In genomic region chr22:38981659-38982007, GRCh38 we compare ENCODE assay signal across 9 cellular contexts. TPM values are rescaled to one million over a fixed set of nuclear protein-coding genes. Genes with fewer than 3 reads are reported as not detected.
DNase-seq lines count a peak whose midpoint lies in the region; ATAC-seq and TF ChIP-seq lines count a peak whose summit lies in the region.
"Had no signal": no experiment of that assay in that cellular context is flagged by ENCODE, and none has a peak within 500 bp of the region (broad histone marks: within the 10 kb centered on the region; RNA-seq: fewer than 3 reads in every experiment).

No MANE protein-coding gene starts in this region.

- H3K4me3 Mint-ChIP-seq in H9, result peak overlapping the region in 1 of 2 experiments; percentile 49; a peak in 1 of 5 replicates

- peaks cover 16 to 49% (median 41%) of the 10 kb centered on the region in 3 experiments for H3K36me3 Mint-ChIP-seq in H9 (ENCODE audit: insufficient read depth in 1 of 3, low read depth in 3 of 3)

- H2BK120ac ChIP-seq in H9 (ENCODE audit: low read depth, low read length, poor library complexity, severe bottlenecking), result no peak overlapping the region

- no peaks in the 10 kb centered on the region for H3K27me3 ChIP-seq in GM06990 (replicated peaks; ENCODE audit: control insufficient read depth, insufficient read depth, low read length)
- H3K27me3 ChIP-seq in MM.1S (replicated peaks; ENCODE audit: insufficient read depth, low read length), result no peaks in the 10 kb centered on the region
- H3K27me3 ChIP-seq in H9 (ENCODE audit: insufficient read depth, low read length), result no peaks in the 10 kb centered on the region

- H3K18ac ChIP-seq in H9 (ENCODE audit: insufficient read length, low read depth, low read length), result no peak overlapping the region

- H3K4me2 ChIP-seq in MM.1S (ENCODE audit: low read depth, low read length) (peak overlapping the region; percentile 99), H9 (ENCODE audit: insufficient read depth, insufficient read length, low read length) (no peak overlapping the region)

- no peaks in the 10 kb centered on the region for H4K20me1 ChIP-seq in MM.1S (ENCODE audit: insufficient read depth, low read length)
- no peaks in the 10 kb centered on the region for H4K20me1 ChIP-seq in H9 (ENCODE audit: control insufficient read depth, insufficient read depth, insufficient read length)

- H3K14ac ChIP-seq in H9 (ENCODE audit: insufficient read depth, low read length), result no peak overlapping the region

- no peaks in the 10 kb centered on the region for H3K23me2 ChIP-seq in H9 (ENCODE audit: insufficient read length, low read depth, low read length, poor library complexity, severe bottlenecking)

- ATAC-seq in esophagus mucosa, result peak; percentile 7

- no peak overlapping the region for H2BK12ac ChIP-seq in H9 (ENCODE audit: insufficient read length, low read depth, low read length)

- DNase-seq in GM06990 (ENCODE audit: extremely low read depth, insufficient read length), result peak; percentile 58
- no peak for DNase-seq in MM.1S
- peak; percentile 39 for DNase-seq in retina
- DNase-seq in NCI-H1694 (lab: John Stamatoyannopoulos, UW), result no peak
- DNase-seq in H9, result no peak
- DNase-seq in stimulated activated CD4-positive, alpha-beta T cell treated with anti-CD3 and anti-CD28 coated beads, Interleukin-4, amount 100 ng/mL, for 1 hour, result no peak
- DNase-seq in cerebellum (ENCODE audit: low spot score), result no peak
- DNase-seq: NCI-H526 had no signal

- H3K23ac ChIP-seq in H9 (ENCODE audit: insufficient read length, low read depth, low read length), result no peak overlapping the region

- H3K27ac ChIP-seq in MM.1S (ENCODE audit: low read length), result peak overlapping the region; percentile 93; the same call in 1 of the 2 replicates
- no peak overlapping the region for H3K27ac ChIP-seq in H9 (ENCODE audit: insufficient read length, low read depth, low read length)

- H2AFZ ChIP-seq in MM.1S (ENCODE audit: low read length), result peak overlapping the region; percentile 83
- no peak overlapping the region for H2AFZ ChIP-seq in H9 (ENCODE audit: low read length)

- H2AK5ac ChIP-seq in H9 (ENCODE audit: insufficient read length, low read length), result no peak overlapping the region

- no peaks in the 10 kb centered on the region for H3K9me2 ChIP-seq in MM.1S (replicated peaks; ENCODE audit: insufficient read depth, low read length)

- no peak overlapping the region for H3K4ac ChIP-seq in H9 (ENCODE audit: low read depth, low read length)

- H3K4me1 ChIP-seq in MM.1S (ENCODE audit: low read length), result peaks cover 41% of the 10 kb centered on the region
- no peaks in the 10 kb centered on the region for H3K4me1 ChIP-seq in H9 (ENCODE audit: insufficient read depth, low read length)

- WGBS in H9 (ENCODE audit: extremely low coverage, insufficient read length, low lambda C conversion rate), result no CpG with 5 or more reads among the region's 6 CpGs

- H3K9me3 Mint-ChIP-seq in H9, result peaks cover 42 to 46% of the 10 kb centered on the region in 2 experiments

- no peak overlapping the region for H3T11ph ChIP-seq in H9 (ENCODE audit: low read length)

- H3K56ac ChIP-seq in H9 (ENCODE audit: insufficient read length, low read depth, low read length), result no peak overlapping the region

- no peak overlapping the region for H4K91ac ChIP-seq in H9 (ENCODE audit: insufficient read length, low read depth, low read length)

- H3K79me1 ChIP-seq in H9 (ENCODE audit: insufficient read depth, low read depth, low read length, poor library complexity, severe bottlenecking), result no peaks in the 10 kb centered on the region

- H4K8ac ChIP-seq in H9 (replicated peaks; ENCODE audit: insufficient read length, low read depth, low read length), result no peak overlapping the region

- no peak overlapping the region for H2BK5ac ChIP-seq in H9 (ENCODE audit: insufficient read length, low read length)

- H3K9ac ChIP-seq in MM.1S (ENCODE audit: low read length) (peak overlapping the region; percentile 95), H9 (ENCODE audit: extremely low read depth, insufficient read length, low read length) (no peak overlapping the region)

- H2BK20ac ChIP-seq in H9 (ENCODE audit: low read depth, low read length, poor library complexity, severe bottlenecking), result no peak overlapping the region

- peaks cover under 1% of the 10 kb centered on the region; the same call in 1 of the 2 replicates for H3K36me3 ChIP-seq in GM06990 (ENCODE audit: control insufficient read depth, insufficient read depth, low read length)
- no peaks in the 10 kb centered on the region for H3K36me3 ChIP-seq in MM.1S (replicated peaks; ENCODE audit: insufficient read depth, low read length)

- H3K79me2 ChIP-seq in MM.1S (ENCODE audit: low read length) (peaks cover 24% of the 10 kb centered on the region), H9 (ENCODE audit: insufficient read depth, low read length) (no peaks in the 10 kb centered on the region)

- H3K9me3 ChIP-seq in MM.1S (replicated peaks; ENCODE audit: insufficient read depth, low read length) (no peaks in the 10 kb centered on the region), H9 (ENCODE audit: control insufficient read depth, low read depth, low read length) (no peaks in the 10 kb centered on the region)

- H3F3A ChIP-seq in MM.1S (ENCODE audit: insufficient read depth, low read length), result peaks cover 25% of the 10 kb centered on the region

- peaks cover 22 to 24% of the 10 kb centered on the region in 2 experiments for H3K4me1 Mint-ChIP-seq in H9

- H4K5ac ChIP-seq in H9 (ENCODE audit: insufficient read length, low read depth, low read length), result no peak overlapping the region

- no peak for TF ChIP-seq CTCF in GM06990 (IDR thresholded peaks at IDR 0.05; ENCODE audit: insufficient read depth, low read length, poor library complexity, severe bottlenecking)
- TF ChIP-seq CTCF in MM.1S (IDR thresholded peaks at IDR 0.05; ENCODE audit: low read length), result 0 out of 2 replicates have a peak, but pooled peaks have one; percentile 0
- no peak for TF ChIP-seq CTCF in H9 (conservative IDR thresholded peaks at IDR 0.05)

- H3K4me3 ChIP-seq in GM06990 (replicated peaks; ENCODE audit: low read depth, low read length) (peak overlapping the region; percentile 62), MM.1S (ENCODE audit: low read length) (peak overlapping the region; percentile 94)

- no peak overlapping the region for H3K27ac Mint-ChIP-seq in H9

- H2BK15ac ChIP-seq in H9 (ENCODE audit: low read depth, low read length), result no peak overlapping the region

- H3K27me3 Mint-ChIP-seq in H9 (ENCODE audit: low read depth), result peaks cover 12% of the 10 kb centered on the region

RNA-seq across cellular contexts. Expression of gene APOBEC3B, which starts 0.5 kb away (rescaled TPM):
- total RNA-seq in esophagus mucosa (5.0 TPM), H9 (2021) (28.1 and 29.0 TPM in 2 replicates), cerebellum (not detected)

RNA-seq across cellular contexts. Expression of gene APOBEC3A, which starts 24.2 kb away (rescaled TPM):
- total RNA-seq in esophagus mucosa, result 5.3 TPM
- not detected in 2 replicates for total RNA-seq in H9 (2021)
- total RNA-seq in cerebellum, result not detected

RNA-seq across cellular contexts. Expression of gene APOBEC3C, which starts 32.4 kb away (rescaled TPM):
- total RNA-seq in esophagus mucosa (29.8 TPM), H9 (2021) (31.7 and 32.1 TPM in 2 replicates), cerebellum (0.45 TPM)

RNA-seq across cellular contexts. Expression of gene APOBEC3D, which starts 39.3 kb away (rescaled TPM):
- total RNA-seq in esophagus mucosa (0.40 TPM), H9 (2021) (8.6 and 9.4 TPM in 2 replicates), cerebellum (not detected)

RNA-seq across cellular contexts. Expression of gene APOBEC3F, which starts 59.0 kb away (rescaled TPM):
- total RNA-seq in esophagus mucosa (3.1 TPM), H9 (2021) (8.9 and 11.6 TPM in 2 replicates), cerebellum (1.1 TPM)

Comparison
In these comparisons a context has a peak if more than half of its experiments do, and no peak if none do; other contexts are left out.
1. DNase-seq: peak in GM06990 (single experiment) and retina (single experiment); none in MM.1S (single experiment), NCI-H1694 (single experiment), H9 (single experiment), stimulated activated CD4-positive, alpha-beta T cell treated with anti-CD3 and anti-CD28 coated beads, Interleukin-4, amount 100 ng/mL, for 1 hour (single experiment) and cerebellum (single experiment).
2. RNA of gene APOBEC3C, which starts 32.4 kb away (total RNA-seq): 31.7 to 32.1 TPM in H9 and 29.8 TPM in esophagus mucosa (single experiment); 0.45 TPM in cerebellum (single experiment); every median in the first group is over 10 times any median in the second.